ENCODE assay signal across 1 cellular context in the genomic region with DNA sequence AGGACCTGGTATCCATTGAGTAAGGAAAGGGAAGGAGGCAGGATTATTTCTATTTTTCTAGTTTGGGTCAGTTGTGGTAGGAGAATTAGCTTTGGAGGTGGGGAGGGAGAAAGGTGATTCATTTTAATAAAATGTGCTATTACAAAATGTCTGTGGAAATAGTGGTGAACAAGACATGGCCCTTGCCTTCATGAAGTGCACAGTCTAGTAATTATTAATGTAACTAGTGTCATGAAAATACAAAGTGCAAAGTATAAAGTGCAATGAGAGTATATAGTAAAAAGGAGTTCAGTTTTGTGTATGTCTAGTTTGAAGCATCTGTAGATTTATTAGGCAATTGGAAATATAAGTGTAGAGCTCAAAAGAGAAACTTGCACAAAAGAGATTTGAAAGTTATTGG.
TF ChIP-seq lines count a peak whose summit lies in the region.

No MANE protein-coding gene starts in this region.

TF ChIP-seq in HepG2, 621 proteins besides CTCF, POLR2A, EP300 and RAD21 (continues in another document):
- peak; percentile 35; the same call in 1 of the 2 replicates for TF ChIP-seq TBX3 (IDR thresholded peaks at IDR 0.05; ENCODE audit: borderline replicate concordance)
- TF ChIP-seq ETV5 (CRISPR knock-in tag; IDR thresholded peaks at IDR 0.05; ENCODE audit: borderline replicate concordance): no peak
- no peak for TF ChIP-seq ERF (CRISPR knock-in tag; IDR thresholded peaks at IDR 0.05)
- no peak for TF ChIP-seq TMF1 (CRISPR knock-in tag; IDR thresholded peaks at IDR 0.05; ENCODE audit: low read depth)
- no peak for TF ChIP-seq GTF3A (CRISPR knock-in tag; conservative IDR thresholded peaks at IDR 0.05)
- TF ChIP-seq ZNF235 (CRISPR knock-in tag; IDR thresholded peaks at IDR 0.05; ENCODE audit: borderline replicate concordance): no peak
- TF ChIP-seq, protein P1, sequence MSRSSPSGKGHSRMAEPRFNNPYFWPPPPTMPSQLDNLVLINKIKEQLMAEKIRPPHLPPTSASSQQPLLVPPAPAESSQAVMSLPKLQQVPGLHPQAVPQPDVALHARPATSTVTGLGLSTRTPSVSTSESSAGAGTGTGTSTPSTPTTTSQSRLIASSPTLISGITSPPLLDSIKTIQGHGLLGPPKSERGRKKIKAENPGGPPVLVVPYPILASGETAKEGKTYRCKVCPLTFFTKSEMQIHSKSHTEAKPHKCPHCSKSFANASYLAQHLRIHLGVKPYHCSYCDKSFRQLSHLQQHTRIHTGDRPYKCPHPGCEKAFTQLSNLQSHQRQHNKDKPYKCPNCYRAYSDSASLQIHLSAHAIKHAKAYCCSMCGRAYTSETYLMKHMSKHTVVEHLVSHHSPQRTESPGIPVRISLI (CRISPR knock-in tag; IDR thresholded peaks at IDR 0.05; ENCODE audit: borderline replicate concordance): no peak
- TF ChIP-seq NPAS2 (CRISPR knock-in tag; IDR thresholded peaks at IDR 0.05; ENCODE audit: borderline replicate concordance): no peak
- no peak for TF ChIP-seq DNMT3B (CRISPR knock-in tag; conservative IDR thresholded peaks at IDR 0.05)
- TF ChIP-seq, protein P2, sequence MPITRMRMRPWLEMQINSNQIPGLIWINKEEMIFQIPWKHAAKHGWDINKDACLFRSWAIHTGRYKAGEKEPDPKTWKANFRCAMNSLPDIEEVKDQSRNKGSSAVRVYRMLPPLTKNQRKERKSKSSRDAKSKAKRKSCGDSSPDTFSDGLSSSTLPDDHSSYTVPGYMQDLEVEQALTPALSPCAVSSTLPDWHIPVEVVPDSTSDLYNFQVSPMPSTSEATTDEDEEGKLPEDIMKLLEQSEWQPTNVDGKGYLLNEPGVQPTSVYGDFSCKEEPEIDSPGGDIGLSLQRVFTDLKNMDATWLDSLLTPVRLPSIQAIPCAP (CRISPR knock-in tag; IDR thresholded peaks at IDR 0.05; ENCODE audit: low read depth): no peak
- TF ChIP-seq ZNF274 (CRISPR knock-in tag; IDR thresholded peaks at IDR 0.05): no peak
- TF ChIP-seq HNF4A (CRISPR knock-in tag; IDR thresholded peaks at IDR 0.05): peak; percentile 69
- 0 out of 2 replicates have a peak, but pooled peaks have one; percentile 43 for TF ChIP-seq GFI1 (CRISPR knock-in tag; IDR thresholded peaks at IDR 0.05; ENCODE audit: borderline replicate concordance)
- TF ChIP-seq, protein P3, sequence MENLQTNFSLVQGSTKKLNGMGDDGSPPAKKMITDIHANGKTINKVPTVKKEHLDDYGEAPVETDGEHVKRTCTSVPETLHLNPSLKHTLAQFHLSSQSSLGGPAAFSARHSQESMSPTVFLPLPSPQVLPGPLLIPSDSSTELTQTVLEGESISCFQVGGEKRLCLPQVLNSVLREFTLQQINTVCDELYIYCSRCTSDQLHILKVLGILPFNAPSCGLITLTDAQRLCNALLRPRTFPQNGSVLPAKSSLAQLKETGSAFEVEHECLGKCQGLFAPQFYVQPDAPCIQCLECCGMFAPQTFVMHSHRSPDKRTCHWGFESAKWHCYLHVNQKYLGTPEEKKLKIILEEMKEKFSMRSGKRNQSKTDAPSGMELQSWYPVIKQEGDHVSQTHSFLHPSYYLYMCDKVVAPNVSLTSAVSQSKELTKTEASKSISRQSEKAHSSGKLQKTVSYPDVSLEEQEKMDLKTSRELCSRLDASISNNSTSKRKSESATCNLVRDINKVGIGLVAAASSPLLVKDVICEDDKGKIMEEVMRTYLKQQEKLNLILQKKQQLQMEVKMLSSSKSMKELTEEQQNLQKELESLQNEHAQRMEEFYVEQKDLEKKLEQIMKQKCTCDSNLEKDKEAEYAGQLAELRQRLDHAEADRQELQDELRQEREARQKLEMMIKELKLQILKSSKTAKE (CRISPR knock-in tag; IDR thresholded peaks at IDR 0.05; ENCODE audit: borderline replicate concordance): no peak
- no peak for TF ChIP-seq SKI (IDR thresholded peaks at IDR 0.05; ENCODE audit: partially characterized antibody)
- TF ChIP-seq, protein P4, sequence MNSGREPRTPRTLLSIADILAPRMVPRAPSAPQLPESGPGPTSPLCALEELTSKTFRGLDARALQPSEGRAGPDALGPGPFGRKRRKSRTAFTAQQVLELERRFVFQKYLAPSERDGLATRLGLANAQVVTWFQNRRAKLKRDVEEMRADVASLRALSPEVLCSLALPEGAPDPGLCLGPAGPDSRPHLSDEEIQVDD (CRISPR knock-in tag; IDR thresholded peaks at IDR 0.05; ENCODE audit: borderline replicate concordance): no peak
- no peak for TF ChIP-seq ZIK1 (CRISPR knock-in tag; IDR thresholded peaks at IDR 0.05; ENCODE audit: borderline replicate concordance, low read depth)
- TF ChIP-seq ZMAT3 (CRISPR knock-in tag; conservative IDR thresholded peaks at IDR 0.05): no peak
- TF ChIP-seq MED8 (CRISPR knock-in tag; IDR thresholded peaks at IDR 0.05; ENCODE audit: insufficient replicate concordance): no peak
- 0 out of 2 replicates have a peak, but pooled peaks have one; percentile 43 for TF ChIP-seq GATAD2A (CRISPR knock-in tag; IDR thresholded peaks at IDR 0.05)
- no peak for TF ChIP-seq ZNF354B (CRISPR knock-in tag; IDR thresholded peaks at IDR 0.05)
- no peak for TF ChIP-seq ZFP1 (CRISPR knock-in tag; IDR thresholded peaks at IDR 0.05)
- peak; percentile 25; the same call in 1 of the 2 replicates for TF ChIP-seq HDAC2 (CRISPR knock-in tag; IDR thresholded peaks at IDR 0.05)
- no peak for TF ChIP-seq ZSCAN20 (CRISPR knock-in tag; IDR thresholded peaks at IDR 0.05; ENCODE audit: borderline replicate concordance)
- TF ChIP-seq ZNF251 (CRISPR knock-in tag; IDR thresholded peaks at IDR 0.05): no peak
- peak; percentile 56 for TF ChIP-seq ASH2L (IDR thresholded peaks at IDR 0.05; ENCODE audit: insufficient read length, low read depth, low read length)
- TF ChIP-seq NBN (conservative IDR thresholded peaks at IDR 0.05): no peak
- TF ChIP-seq ZSCAN25 (CRISPR knock-in tag; IDR thresholded peaks at IDR 0.05): peak; percentile 52; the same call in 1 of the 2 replicates
- peak; percentile 41; the same call in 1 of the 2 replicates for TF ChIP-seq HNF4G (IDR thresholded peaks at IDR 0.05; ENCODE audit: borderline replicate concordance, low read depth, low read length)
- no peak for TF ChIP-seq HNF4G (CRISPR knock-in tag; IDR thresholded peaks at IDR 0.05; ENCODE audit: borderline replicate concordance, low read depth)
- TF ChIP-seq ZNF224 (CRISPR knock-in tag; IDR thresholded peaks at IDR 0.05): no peak
- TF ChIP-seq SOX6 (IDR thresholded peaks at IDR 0.05): no peak
- no peak for TF ChIP-seq SOX6 (CRISPR knock-in tag; IDR thresholded peaks at IDR 0.05)
- TF ChIP-seq, protein P5, sequence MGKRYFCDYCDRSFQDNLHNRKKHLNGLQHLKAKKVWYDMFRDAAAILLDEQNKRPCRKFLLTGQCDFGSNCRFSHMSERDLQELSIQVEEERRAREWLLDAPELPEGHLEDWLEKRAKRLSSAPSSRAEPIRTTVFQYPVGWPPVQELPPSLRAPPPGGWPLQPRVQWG (CRISPR knock-in tag; IDR thresholded peaks at IDR 0.05; ENCODE audit: borderline replicate concordance, low read depth): no peak
- TF ChIP-seq FOSL2 (CRISPR knock-in tag; IDR thresholded peaks at IDR 0.05): peak; percentile 75
- TF ChIP-seq, protein P6, sequence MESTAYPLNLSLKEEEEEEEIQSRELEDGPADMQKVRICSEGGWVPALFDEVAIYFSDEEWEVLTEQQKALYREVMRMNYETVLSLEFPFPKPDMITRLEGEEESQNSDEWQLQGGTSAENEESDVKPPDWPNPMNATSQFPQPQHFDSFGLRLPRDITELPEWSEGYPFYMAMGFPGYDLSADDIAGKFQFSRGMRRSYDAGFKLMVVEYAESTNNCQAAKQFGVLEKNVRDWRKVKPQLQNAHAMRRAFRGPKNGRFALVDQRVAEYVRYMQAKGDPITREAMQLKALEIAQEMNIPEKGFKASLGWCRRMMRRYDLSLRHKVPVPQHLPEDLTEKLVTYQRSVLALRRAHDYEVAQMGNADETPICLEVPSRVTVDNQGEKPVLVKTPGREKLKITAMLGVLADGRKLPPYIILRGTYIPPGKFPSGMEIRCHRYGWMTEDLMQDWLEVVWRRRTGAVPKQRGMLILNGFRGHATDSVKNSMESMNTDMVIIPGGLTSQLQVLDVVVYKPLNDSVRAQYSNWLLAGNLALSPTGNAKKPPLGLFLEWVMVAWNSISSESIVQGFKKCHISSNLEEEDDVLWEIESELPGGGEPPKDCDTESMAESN (CRISPR knock-in tag; conservative IDR thresholded peaks at IDR 0.05): peak; percentile 90; the same call in 1 of the 2 replicates
- TF ChIP-seq ARHGAP35 (CRISPR knock-in tag; IDR thresholded peaks at IDR 0.05; ENCODE audit: borderline replicate concordance): no peak
- TF ChIP-seq RCOR2 (CRISPR knock-in tag; IDR thresholded peaks at IDR 0.05): 0 out of 2 replicates have a peak, but pooled peaks have one; percentile 61
- no peak for TF ChIP-seq ZBTB1 (CRISPR knock-in tag; IDR thresholded peaks at IDR 0.05; ENCODE audit: borderline replicate concordance)
- no peak for TF ChIP-seq ZNF33B (CRISPR knock-in tag; IDR thresholded peaks at IDR 0.05)
- TF ChIP-seq, protein P7, sequence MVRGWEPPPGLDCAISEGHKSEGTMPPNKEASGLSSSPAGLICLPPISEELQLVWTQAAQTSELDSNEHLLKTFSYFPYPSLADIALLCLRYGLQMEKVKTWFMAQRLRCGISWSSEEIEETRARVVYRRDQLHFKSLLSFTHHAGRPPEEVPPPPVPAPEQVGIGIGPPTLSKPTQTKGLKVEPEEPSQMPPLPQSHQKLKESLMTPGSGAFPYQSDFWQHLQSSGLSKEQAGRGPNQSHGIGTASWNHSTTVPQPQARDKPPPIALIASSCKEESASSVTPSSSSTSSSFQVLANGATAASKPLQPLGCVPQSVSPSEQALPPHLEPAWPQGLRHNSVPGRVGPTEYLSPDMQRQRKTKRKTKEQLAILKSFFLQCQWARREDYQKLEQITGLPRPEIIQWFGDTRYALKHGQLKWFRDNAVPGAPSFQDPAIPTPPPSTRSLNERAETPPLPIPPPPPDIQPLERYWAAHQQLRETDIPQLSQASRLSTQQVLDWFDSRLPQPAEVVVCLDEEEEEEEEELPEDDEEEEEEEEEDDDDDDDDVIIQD (CRISPR knock-in tag; IDR thresholded peaks at IDR 0.05; ENCODE audit: low read depth): 0 out of 2 replicates have a peak, but pooled peaks have one; percentile 13
- no peak for TF ChIP-seq ZMYM4 (CRISPR knock-in tag; IDR thresholded peaks at IDR 0.05)
- TF ChIP-seq RFX1 (IDR thresholded peaks at IDR 0.05): no peak
- no peak for TF ChIP-seq GZF1 (CRISPR knock-in tag; IDR thresholded peaks at IDR 0.05)
- TF ChIP-seq ZNF567 (CRISPR knock-in tag; IDR thresholded peaks at IDR 0.05; ENCODE audit: borderline replicate concordance): no peak
- TF ChIP-seq, protein P8, sequence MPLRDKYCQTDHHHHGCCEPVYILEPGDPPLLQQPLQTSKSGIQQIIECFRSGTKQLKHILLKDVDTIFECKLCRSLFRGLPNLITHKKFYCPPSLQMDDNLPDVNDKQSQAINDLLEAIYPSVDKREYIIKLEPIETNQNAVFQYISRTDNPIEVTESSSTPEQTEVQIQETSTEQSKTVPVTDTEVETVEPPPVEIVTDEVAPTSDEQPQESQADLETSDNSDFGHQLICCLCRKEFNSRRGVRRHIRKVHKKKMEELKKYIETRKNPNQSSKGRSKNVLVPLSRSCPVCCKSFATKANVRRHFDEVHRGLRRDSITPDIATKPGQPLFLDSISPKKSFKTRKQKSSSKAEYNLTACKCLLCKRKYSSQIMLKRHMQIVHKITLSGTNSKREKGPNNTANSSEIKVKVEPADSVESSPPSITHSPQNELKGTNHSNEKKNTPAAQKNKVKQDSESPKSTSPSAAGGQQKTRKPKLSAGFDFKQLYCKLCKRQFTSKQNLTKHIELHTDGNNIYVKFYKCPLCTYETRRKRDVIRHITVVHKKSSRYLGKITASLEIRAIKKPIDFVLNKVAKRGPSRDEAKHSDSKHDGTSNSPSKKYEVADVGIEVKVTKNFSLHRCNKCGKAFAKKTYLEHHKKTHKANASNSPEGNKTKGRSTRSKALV (CRISPR knock-in tag; IDR thresholded peaks at IDR 0.05): no peak
- no peak for TF ChIP-seq GATA4 (IDR thresholded peaks at IDR 0.05; ENCODE audit: borderline replicate concordance, low read depth)
- TF ChIP-seq, protein P9, sequence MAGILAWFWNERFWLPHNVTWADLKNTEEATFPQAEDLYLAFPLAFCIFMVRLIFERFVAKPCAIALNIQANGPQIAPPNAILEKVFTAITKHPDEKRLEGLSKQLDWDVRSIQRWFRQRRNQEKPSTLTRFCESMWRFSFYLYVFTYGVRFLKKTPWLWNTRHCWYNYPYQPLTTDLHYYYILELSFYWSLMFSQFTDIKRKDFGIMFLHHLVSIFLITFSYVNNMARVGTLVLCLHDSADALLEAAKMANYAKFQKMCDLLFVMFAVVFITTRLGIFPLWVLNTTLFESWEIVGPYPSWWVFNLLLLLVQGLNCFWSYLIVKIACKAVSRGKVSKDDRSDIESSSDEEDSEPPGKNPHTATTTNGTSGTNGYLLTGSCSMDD (CRISPR knock-in tag; IDR thresholded peaks at IDR 0.05): no peak
- peak; percentile 57; the same call in 1 of the 2 replicates for TF ChIP-seq JUNB (CRISPR knock-in tag; IDR thresholded peaks at IDR 0.05; ENCODE audit: borderline replicate concordance)
- TF ChIP-seq, protein P10, sequence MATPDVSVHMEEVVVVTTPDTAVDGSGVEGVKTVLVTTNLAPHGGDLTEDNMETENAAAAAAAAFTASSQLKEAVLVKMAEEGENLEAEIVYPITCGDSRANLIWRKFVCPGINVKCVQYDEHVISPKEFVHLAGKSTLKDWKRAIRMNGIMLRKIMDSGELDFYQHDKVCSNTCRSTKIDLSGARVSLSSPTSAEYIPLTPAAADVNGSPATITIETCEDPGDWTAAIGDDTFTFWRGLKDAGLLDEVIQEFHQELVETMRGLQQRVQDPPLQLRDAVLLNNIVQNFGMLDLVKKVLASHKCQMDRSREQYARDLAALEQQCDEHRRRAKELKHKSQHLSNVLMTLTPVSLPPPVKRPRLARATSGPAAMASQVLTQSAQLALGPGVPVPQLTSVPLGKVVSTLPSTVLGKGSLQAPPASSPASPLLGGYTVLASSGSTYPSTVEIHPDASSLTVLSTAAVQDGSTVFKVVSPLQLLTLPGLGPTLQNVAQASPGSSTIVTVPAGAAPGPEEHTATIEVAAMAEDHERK (CRISPR knock-in tag; IDR thresholded peaks at IDR 0.05; ENCODE audit: low read depth): no peak
- no peak for TF ChIP-seq NCOA1 (CRISPR knock-in tag; IDR thresholded peaks at IDR 0.05)
- TF ChIP-seq ZNF558 (CRISPR knock-in tag; IDR thresholded peaks at IDR 0.05; ENCODE audit: borderline replicate concordance): no peak
- no peak for TF ChIP-seq HDAC6 (IDR thresholded peaks at IDR 0.05; ENCODE audit: low read depth, low read length)
- TF ChIP-seq ZNF331 (CRISPR knock-in tag; IDR thresholded peaks at IDR 0.05): no peak
- 0 out of 2 replicates have a peak, but pooled peaks have one; percentile 39 for TF ChIP-seq NCOA2 (CRISPR knock-in tag; IDR thresholded peaks at IDR 0.05)
- TF ChIP-seq, protein P11, sequence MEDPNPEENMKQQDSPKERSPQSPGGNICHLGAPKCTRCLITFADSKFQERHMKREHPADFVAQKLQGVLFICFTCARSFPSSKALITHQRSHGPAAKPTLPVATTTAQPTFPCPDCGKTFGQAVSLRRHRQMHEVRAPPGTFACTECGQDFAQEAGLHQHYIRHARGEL (CRISPR knock-in tag; IDR thresholded peaks at IDR 0.05): no peak
- TF ChIP-seq ELF3 (CRISPR knock-in tag; IDR thresholded peaks at IDR 0.05): no peak
